In genomic region chr3:143182861-143183667, GRCh38 we compare ENCODE assay signal across 1 cellular context.
TF ChIP-seq lines count a peak whose summit lies in the region.

No MANE protein-coding gene starts in this region.

TF ChIP-seq in K562, 482 proteins besides CTCF, POLR2A, EP300 and RAD21 (continued from another document):
- TF ChIP-seq CEBPG (CRISPR knock-in tag; IDR thresholded peaks at IDR 0.05) = no peak; the same call in 1 of the 2 replicates
- peak; percentile 79 to 93 for TF ChIP-seq CEBPG (tag; conservative IDR thresholded peaks at IDR 0.05 in 1 of 2, IDR thresholded peaks at IDR 0.05 in 1 of 2)
- TF ChIP-seq ZKSCAN3 (CRISPR knock-in tag; IDR thresholded peaks at IDR 0.05) = no peak
- peak; percentile 45; the same call in 1 of the 2 replicates for TF ChIP-seq ZNF384 (IDR thresholded peaks at IDR 0.05; ENCODE audit: low read depth, low read length)
- TF ChIP-seq ID3 (CRISPR knock-in tag; IDR thresholded peaks at IDR 0.05) = no peak
- peak; percentile 91 for TF ChIP-seq ID3 (tag; IDR thresholded peaks at IDR 0.05)
- TF ChIP-seq ESRRA (IDR thresholded peaks at IDR 0.05; ENCODE audit: borderline replicate concordance, low read depth) = no peak
- no peak for TF ChIP-seq ZNF507 (tag; conservative IDR thresholded peaks at IDR 0.05)
- no peak for TF ChIP-seq ZBTB49 (CRISPR knock-in tag; IDR thresholded peaks at IDR 0.05; ENCODE audit: borderline replicate concordance)
- peak in 1 of 2 experiments; percentile 10; a peak in 1 of 4 replicates for TF ChIP-seq MAZ (CRISPR knock-in tag; conservative IDR thresholded peaks at IDR 0.05 in 1 of 2, IDR thresholded peaks at IDR 0.05 in 1 of 2)
- 0 out of 2 replicates have a peak, but pooled peaks have one; percentile 15 for TF ChIP-seq FOXJ2 (tag; IDR thresholded peaks at IDR 0.05)
- no peak for TF ChIP-seq ZNF146 (CRISPR knock-in tag; IDR thresholded peaks at IDR 0.05; ENCODE audit: unreplicated experiment)
- no peak for TF ChIP-seq ZBTB1 (CRISPR knock-in tag; IDR thresholded peaks at IDR 0.05; ENCODE audit: borderline replicate concordance, low read depth)
- no peak for TF ChIP-seq NKRF (IDR thresholded peaks at IDR 0.05; ENCODE audit: borderline replicate concordance)
- TF ChIP-seq PHF20 (IDR thresholded peaks at IDR 0.05; ENCODE audit: partially characterized antibody) = no peak
- TF ChIP-seq REST (CRISPR knock-in tag; IDR thresholded peaks at IDR 0.05; ENCODE audit: low read depth) = no peak
- no peak for TF ChIP-seq TCF7 (IDR thresholded peaks at IDR 0.05; ENCODE audit: borderline replicate concordance)
- TF ChIP-seq MAFG (tag; conservative IDR thresholded peaks at IDR 0.05) = 0 out of 2 replicates have a peak, but pooled peaks have one; percentile 4
- TF ChIP-seq ZNF766 (CRISPR knock-in tag; conservative IDR thresholded peaks at IDR 0.05) = no peak
- no peak for TF ChIP-seq ZNF197 (CRISPR knock-in tag; IDR thresholded peaks at IDR 0.05; ENCODE audit: low read depth)
- TF ChIP-seq XRCC5 (IDR thresholded peaks at IDR 0.05; ENCODE audit: low read depth, low read length) = no peak
- TF ChIP-seq POLR2B (IDR thresholded peaks at IDR 0.05; ENCODE audit: low read depth, partially characterized antibody) = no peak
- peak; percentile 13; the same call in 1 of the 2 replicates for TF ChIP-seq HMBOX1 (IDR thresholded peaks at IDR 0.05)
